ENCODE assay signal across 7 cellular contexts in the genomic region with DNA sequence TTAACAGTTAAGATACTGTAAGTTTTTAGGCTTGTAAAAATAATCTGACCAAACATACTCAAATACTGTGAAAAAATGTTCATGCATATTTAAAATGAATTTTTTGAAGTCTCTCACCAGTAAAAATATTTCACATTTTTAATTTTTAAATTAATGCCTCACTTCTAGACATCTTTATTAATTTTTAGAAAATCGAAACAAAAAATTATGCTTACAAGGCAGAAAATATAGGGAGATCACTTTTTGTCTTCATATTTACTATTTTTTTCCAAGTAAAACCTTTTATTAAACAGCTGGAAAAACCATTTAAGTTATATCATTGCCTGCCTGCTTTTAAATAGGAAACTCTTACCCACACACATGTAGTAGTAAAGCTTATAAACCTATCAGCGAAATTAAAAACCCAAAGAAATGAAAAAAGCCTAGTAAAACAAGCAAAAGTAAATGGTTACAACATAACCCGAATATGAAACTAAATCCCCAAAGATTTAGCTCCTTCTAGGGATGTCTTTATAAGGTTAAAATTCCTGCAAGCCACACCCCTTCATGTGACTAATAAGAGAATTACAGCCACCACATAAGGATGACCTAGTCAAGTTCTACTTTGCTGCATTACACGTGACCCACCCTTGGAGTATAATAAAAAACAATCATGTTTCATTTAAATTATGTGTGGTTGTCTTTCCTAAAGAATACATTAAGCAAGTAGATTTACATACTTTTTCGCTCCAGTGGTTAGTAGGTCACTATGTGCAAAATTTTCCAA.
DNase-seq lines count a peak whose midpoint lies in the region; FAIRE-seq and TF ChIP-seq lines count a peak whose summit lies in the region.
"Not testable (repeated sequence)": the region's sequence is repeated elsewhere in the genome, so short reads cannot be mapped to it uniquely, and the experiment has no call there.

No MANE protein-coding gene starts in this region.

- peak overlapping the region; percentile 78; the same call in 1 of the 2 replicates for H3K27ac ChIP-seq in SK-N-MC

- peaks cover 15% of the 10 kb centered on the region for H3K36me3 ChIP-seq in SK-N-MC (ENCODE audit: insufficient read depth, low read length)
- H3K36me3 ChIP-seq in bronchial epithelial cell (ENCODE audit: control insufficient read depth, insufficient read depth, low read length): not testable (repeated sequence)

- not testable (repeated sequence) for FAIRE-seq in bronchial epithelial cell (lab: Jason Lieb, UNC)

- H3K9ac ChIP-seq in SK-N-MC (ENCODE audit: insufficient read length): peak overlapping the region; percentile 20

- H3K4me3 ChIP-seq in SK-N-MC; bronchial epithelial cell (ENCODE audit: low read depth, low read length); fibroblast of the aortic adventitia (ENCODE audit: low read depth, low read length): not testable (repeated sequence)

- DNase-seq in AG08396 (ENCODE audit: low spot score): peak; percentile 33
- peak; percentile 21 for DNase-seq in GM04503 (ENCODE audit: low read depth)
- peak; percentile 86 for DNase-seq in LHCN-M2 (ENCODE audit: low read depth)
- DNase-seq in SK-N-MC (ENCODE audit: low read depth, low spot score): not testable (repeated sequence)
- peak; percentile 65 for DNase-seq in bronchial epithelial cell (ENCODE audit: low read depth)
- DNase-seq in fibroblast of the aortic adventitia (ENCODE audit: low read depth): peak; percentile 74
- peak; percentile 69 for DNase-seq in myocyte (ENCODE audit: low read depth)

- not testable (repeated sequence) for TF ChIP-seq CTCF in bronchial epithelial cell (IDR thresholded peaks at IDR 0.05; ENCODE audit: insufficient read depth, low read length, severe bottlenecking); fibroblast of the aortic adventitia (IDR thresholded peaks at IDR 0.05; ENCODE audit: insufficient read depth, low read length)

- H3K27me3 ChIP-seq in bronchial epithelial cell (ENCODE audit: control insufficient read depth, insufficient read depth, low read length): not testable (repeated sequence)

- H3K9me3 ChIP-seq in SK-N-MC (ENCODE audit: low read depth, low read length): not testable (repeated sequence)
